In the genomic region with DNA sequence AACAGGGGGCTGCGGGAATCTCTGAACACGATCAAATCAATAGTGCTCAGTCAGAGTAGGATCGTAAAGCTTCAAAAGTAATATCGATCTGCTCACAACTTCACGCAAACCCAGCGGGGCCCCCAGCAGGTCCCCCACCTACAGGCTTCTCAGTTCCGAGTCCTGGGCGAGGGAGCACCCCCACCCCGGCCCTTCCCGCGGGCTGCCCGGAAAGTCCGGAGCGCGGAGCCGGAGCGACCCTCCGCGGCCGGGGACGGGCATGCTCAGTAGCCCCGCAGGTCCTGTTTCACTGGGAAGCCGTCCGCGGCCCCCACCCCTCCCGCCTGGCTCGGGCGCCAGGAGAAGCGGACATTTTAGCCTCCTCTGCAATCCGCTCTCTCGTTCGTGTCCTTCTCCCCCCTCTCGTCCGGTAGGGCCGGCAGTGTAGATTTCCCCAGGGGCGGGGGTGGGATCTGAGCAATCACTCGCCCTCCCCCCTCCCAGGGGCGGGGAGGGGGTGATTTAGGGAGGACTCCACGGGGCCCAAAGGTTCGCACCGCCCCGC, we compare ENCODE assay signal across 8 cellular contexts. TPM values are rescaled to one million over a fixed set of nuclear protein-coding genes. Genes with fewer than 3 reads are reported as not detected.
DNase-seq lines count a peak whose midpoint lies in the region; ATAC-seq and TF ChIP-seq lines count a peak whose summit lies in the region.

No MANE protein-coding gene starts in this region.

- H3K4me3 ChIP-seq in foreskin fibroblast (ENCODE audit: low read depth in 1 of 2, low read length in 2 of 2) (peak overlapping the region; percentile 65 to 74), testis (peak overlapping the region; percentile 76 to 85)

- intact Hi-C loops in natural killer cell (cut with micrococcal nuclease) (loop anchor here (5.0 kb wide), 1 partner anchor 133 kb away; no protein-coding TSS in a partner anchor), testis (cut with DNase I; ENCODE audit: low total_unique reads) (no loop called here)

- TF ChIP-seq CTCF in foreskin fibroblast (IDR thresholded peaks at IDR 0.05; ENCODE audit: low read depth, low read length) (no peak), natural killer cell (IDR thresholded peaks at IDR 0.05) (no peak), testis (IDR thresholded peaks at IDR 0.05) (no peak)

- no peak for TF ChIP-seq POLR2A in testis (IDR thresholded peaks at IDR 0.05)

- in situ Hi-C loops in KBM-7 (cut with MboI; ENCODE audit: low pct_unique_long_range_greater_than_20kb, low sequenced_read_pairs): no loop called here

- peak overlapping the region; percentile 59 to 95 for H3K27ac ChIP-seq in testis

- peak; percentile 19 for ATAC-seq in GM19397 (IDR thresholded peaks at IDR 0.05; ENCODE audit: unreplicated experiment)
- ATAC-seq in natural killer cell: peak; percentile 19 to 24 (median 20)

- H3K4me1 Mint-ChIP-seq in natural killer cell: peaks cover 19 to 31% of the 10 kb centered on the region in 2 donors

- no peaks in the 10 kb centered on the region for H3K9me3 Mint-ChIP-seq in natural killer cell

- H3K4me3 Mint-ChIP-seq in natural killer cell: peak overlapping the region; percentile 98

- H3K36me3 ChIP-seq in testis (ENCODE audit: low read depth, missing control alignments): no peaks in the 10 kb centered on the region

- no peaks in the 10 kb centered on the region for H3K36me3 Mint-ChIP-seq in natural killer cell

- no peaks in the 10 kb centered on the region for H3K9me3 ChIP-seq in testis

- DNase-seq in C1 segment of cervical spinal cord (lab: John Stamatoyannopoulos, UW): peak; percentile 59 to 95 (median 85)
- peak; percentile 85 for DNase-seq in KBM-7
- DNase-seq in activated naive CD4-positive, alpha-beta T cell treated with Interleukin-2 at 50 U/mL for 16 hours: peak; percentile 62
- peak; percentile 86 to 96 for DNase-seq in foreskin fibroblast
- peak; percentile 51 for DNase-seq in natural killer cell
- peak; percentile 89 for DNase-seq in testis

- H3K27me3 ChIP-seq in testis: no peaks in the 10 kb centered on the region

- peaks cover 0 to 10% of the 10 kb centered on the region in 2 donors for H3K27me3 Mint-ChIP-seq in natural killer cell (ENCODE audit: low read depth in 2 of 2)

- 0% methylated on average over 2 to 34 of the region's 42 CpGs for WGBS in testis, 2 donors

- H3K27ac Mint-ChIP-seq in natural killer cell: peak overlapping the region; percentile 82 to 89

- peaks cover 10% of the 10 kb centered on the region for H3K4me1 ChIP-seq in testis

TF ChIP-seq in PFSK-1, 5 proteins besides CTCF, POLR2A, EP300 and RAD21:
- peak; percentile 30; the same call in 1 of the 2 replicates for TF ChIP-seq SIN3A (IDR thresholded peaks at IDR 0.05; ENCODE audit: borderline replicate concordance, insufficient read depth, low read length)
- peak; percentile 53; the same call in 1 of the 2 replicates for TF ChIP-seq POLR2AphosphoS5 (IDR thresholded peaks at IDR 0.05; ENCODE audit: low read depth, low read length)
- TF ChIP-seq TAF1 (IDR thresholded peaks at IDR 0.05; ENCODE audit: borderline replicate concordance, insufficient read depth, low read length): peak; percentile 71; the same call in 1 of the 2 replicates
- TF ChIP-seq, protein P1, sequence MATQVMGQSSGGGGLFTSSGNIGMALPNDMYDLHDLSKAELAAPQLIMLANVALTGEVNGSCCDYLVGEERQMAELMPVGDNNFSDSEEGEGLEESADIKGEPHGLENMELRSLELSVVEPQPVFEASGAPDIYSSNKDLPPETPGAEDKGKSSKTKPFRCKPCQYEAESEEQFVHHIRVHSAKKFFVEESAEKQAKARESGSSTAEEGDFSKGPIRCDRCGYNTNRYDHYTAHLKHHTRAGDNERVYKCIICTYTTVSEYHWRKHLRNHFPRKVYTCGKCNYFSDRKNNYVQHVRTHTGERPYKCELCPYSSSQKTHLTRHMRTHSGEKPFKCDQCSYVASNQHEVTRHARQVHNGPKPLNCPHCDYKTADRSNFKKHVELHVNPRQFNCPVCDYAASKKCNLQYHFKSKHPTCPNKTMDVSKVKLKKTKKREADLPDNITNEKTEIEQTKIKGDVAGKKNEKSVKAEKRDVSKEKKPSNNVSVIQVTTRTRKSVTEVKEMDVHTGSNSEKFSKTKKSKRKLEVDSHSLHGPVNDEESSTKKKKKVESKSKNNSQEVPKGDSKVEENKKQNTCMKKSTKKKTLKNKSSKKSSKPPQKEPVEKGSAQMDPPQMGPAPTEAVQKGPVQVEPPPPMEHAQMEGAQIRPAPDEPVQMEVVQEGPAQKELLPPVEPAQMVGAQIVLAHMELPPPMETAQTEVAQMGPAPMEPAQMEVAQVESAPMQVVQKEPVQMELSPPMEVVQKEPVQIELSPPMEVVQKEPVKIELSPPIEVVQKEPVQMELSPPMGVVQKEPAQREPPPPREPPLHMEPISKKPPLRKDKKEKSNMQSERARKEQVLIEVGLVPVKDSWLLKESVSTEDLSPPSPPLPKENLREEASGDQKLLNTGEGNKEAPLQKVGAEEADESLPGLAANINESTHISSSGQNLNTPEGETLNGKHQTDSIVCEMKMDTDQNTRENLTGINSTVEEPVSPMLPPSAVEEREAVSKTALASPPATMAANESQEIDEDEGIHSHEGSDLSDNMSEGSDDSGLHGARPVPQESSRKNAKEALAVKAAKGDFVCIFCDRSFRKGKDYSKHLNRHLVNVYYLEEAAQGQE (IDR thresholded peaks at IDR 0.05; ENCODE audit: insufficient read depth in 1 of 2, low read depth in 2 of 2, low read length in 2 of 2): no peak
- no peak for TF ChIP-seq FOXP2 (optimal IDR thresholded peaks at IDR 0.05; ENCODE audit: borderline replicate concordance, extremely low read depth, extremely low read length, insufficient read depth)

RNA-seq across cellular contexts. Expression of gene SPRED2, which starts 3.3 kb away (rescaled TPM):
- 79.9 TPM for polyA plus RNA-seq in PFSK-1 (2012; ENCODE audit: insufficient read length, low read depth)
- total RNA-seq in natural killer cell: 1 to 10 TPM; 3.8 to 8.6 (median 8.3) TPM
- total RNA-seq in testis: 10 to 100 TPM in 1 of 2 donors, 1 to 10 TPM in 1; 10.0 to 14.1 TPM
- 11.3 TPM for polyA plus RNA-seq in testis (ENCODE audit: insufficient read depth, low read depth, low replicate concordance)

Comparison
In these comparisons a context has a peak if more than half of its experiments do, and no peak if none do; other contexts are left out.
1. Peak in every context shown above with its lines: DNase-seq, ATAC-seq, H3K4me3 ChIP-seq and H3K27ac ChIP-seq.